In the genomic region with DNA sequence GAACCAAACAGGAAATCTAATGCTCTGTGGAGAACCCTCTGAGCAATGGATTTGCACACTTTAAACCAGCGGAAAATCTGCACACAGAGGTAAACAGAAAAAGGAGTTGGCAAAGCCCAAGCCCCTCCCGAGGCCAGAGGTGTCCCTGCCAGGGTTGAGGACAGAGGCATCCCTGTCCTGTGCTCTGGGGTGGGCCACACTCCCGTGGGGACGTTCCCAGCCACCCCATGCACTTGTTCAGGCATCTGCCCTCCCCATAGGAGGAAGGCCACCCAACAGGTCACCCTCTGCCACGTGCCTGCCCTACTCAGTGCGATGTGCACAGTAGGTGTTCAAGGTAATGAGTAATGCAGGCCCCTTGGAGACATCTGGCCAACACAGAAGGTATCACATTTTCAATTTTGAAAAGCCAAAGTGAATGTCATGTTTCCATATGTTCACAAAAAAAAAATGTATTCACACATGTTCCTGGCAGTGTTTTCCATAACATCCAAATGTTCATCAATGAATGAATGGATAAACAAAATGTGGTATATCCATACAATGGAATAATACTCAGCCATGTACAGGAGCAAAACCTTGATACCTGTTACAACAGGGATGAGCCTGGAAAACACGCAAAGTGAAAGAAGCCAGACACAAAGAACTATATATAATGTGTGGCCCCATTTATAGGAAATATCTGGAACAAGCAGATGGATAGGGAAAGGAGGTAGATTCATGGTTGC, we compare ENCODE assay signal across 30 cellular contexts.
"Had no signal": no experiment of that assay in that cellular context is flagged by ENCODE, and none has a peak within 500 bp of the region (broad histone marks: within the 10 kb centered on the region; RNA-seq: fewer than 3 reads in every experiment).

No MANE protein-coding gene starts in this region.

- H3K27ac Mint-ChIP-seq: activated B cell treated with CpG ODN at 0.5 μM for 24 hours; activated CD4-positive, alpha-beta memory T cell treated with anti-CD3 and anti-CD28 coated beads for 36 hours; activated CD4-positive, alpha-beta T cell treated with anti-CD3 and anti-CD28 coated beads for 36 hours; activated CD4-positive, alpha-beta T cell treated with anti-CD3 and anti-CD28 coated beads, Interleukin-2, amount 10 ng/mL, durations not matched to agents 24 days and 14 days; activated CD8-positive, alpha-beta memory T cell treated with anti-CD3 and anti-CD28 coated beads, Interleukin-2, amount 10 ng/mL, durations not matched to agents 7 days and 5 days; activated CD8-positive, alpha-beta T cell treated with anti-CD3 and anti-CD28 coated beads, Interleukin-2, amount 10 ng/mL, durations not matched to agents 7 days and 5 days; activated naive CD4-positive, alpha-beta T cell treated with anti-CD3 and anti-CD28 coated beads, Interleukin-2, amount 10 ng/mL, durations not matched to agents 7 days and 5 days; activated naive CD4-positive, alpha-beta T cell treated with anti-CD3 and anti-CD28 coated beads, Interleukin-2, amount 50 U/mL, for 72 hours; activated naive CD8-positive, alpha-beta T cell treated with anti-CD3 and anti-CD28 coated beads, Interleukin-2, amount 10 ng/mL, durations not matched to agents 7 days and 5 days; activated T-helper 1 cell treated with anti-CD3 and anti-CD28 coated beads, Interleukin-12 subunit alpha, Interleukin-12 subunit beta, Interleukin-2, Interleukin-4 antibody, amounts not matched to agents 30 ng/mL and 10 ng/mL and 1 ng/mL, durations not matched to agents 14 hours and 24 hours and 36 hours; effector memory CD8-positive, alpha-beta T cell; T-helper 17 cell; T-helper 2 cell treated with Interferon-gamma antibody and Interleukin-4, amounts not matched to agents 5 μg/mL and 100 μg/mL, for 36 hours had no signal

- H3K36me3 ChIP-seq: brain microvascular endothelial cell, esophagus squamous epithelium, gastroesophageal sphincter, WERI-Rb-1 had no signal

- H3K4me3 Mint-ChIP-seq: activated B cell treated with CpG ODN at 0.5 μM for 24 hours; activated CD4-positive, alpha-beta memory T cell treated with anti-CD3 and anti-CD28 coated beads for 36 hours; activated CD4-positive, alpha-beta T cell treated with anti-CD3 and anti-CD28 coated beads for 36 hours; activated CD4-positive, alpha-beta T cell treated with anti-CD3 and anti-CD28 coated beads, Interleukin-2, amount 10 ng/mL, durations not matched to agents 24 days and 14 days; activated CD8-positive, alpha-beta memory T cell treated with anti-CD3 and anti-CD28 coated beads, Interleukin-2, amount 10 ng/mL, durations not matched to agents 7 days and 5 days; activated CD8-positive, alpha-beta T cell treated with anti-CD3 and anti-CD28 coated beads, Interleukin-2, amount 10 ng/mL, durations not matched to agents 7 days and 5 days; activated naive CD4-positive, alpha-beta T cell treated with anti-CD3 and anti-CD28 coated beads, Interleukin-2, amount 10 ng/mL, durations not matched to agents 7 days and 5 days; activated naive CD8-positive, alpha-beta T cell treated with anti-CD3 and anti-CD28 coated beads, Interleukin-2, amount 10 ng/mL, durations not matched to agents 7 days and 5 days; activated T-helper 1 cell treated with anti-CD3 and anti-CD28 coated beads, Interleukin-12 subunit alpha, Interleukin-12 subunit beta, Interleukin-2, Interleukin-4 antibody, amounts not matched to agents 30 ng/mL and 10 ng/mL and 1 ng/mL, durations not matched to agents 14 hours and 24 hours and 36 hours; effector memory CD8-positive, alpha-beta T cell; T-helper 17 cell; T-helper 2 cell treated with Interferon-gamma antibody and Interleukin-4, amounts not matched to agents 5 μg/mL and 100 μg/mL, for 36 hours had no signal

- DNase-seq: activated B cell treated with CpG ODN at 0.5 μM for 24 hours; activated CD4-positive, alpha-beta memory T cell treated with anti-CD3 and anti-CD28 coated beads for 36 hours; activated CD4-positive, alpha-beta T cell treated with anti-CD3 and anti-CD28 coated beads for 36 hours; activated CD4-positive, alpha-beta T cell treated with anti-CD3 and anti-CD28 coated beads, Interleukin-2, amount 10 ng/mL, durations not matched to agents 24 days and 14 days; activated CD4-positive, CD25-positive, alpha-beta regulatory T cell treated with anti-CD3 and anti-CD28 coated beads, Interleukin-2, amount 50 U/mL, for 72 hours; activated CD8-positive, alpha-beta memory T cell treated with anti-CD3 and anti-CD28 coated beads, Interleukin-2, amount 10 ng/mL, durations not matched to agents 7 days and 5 days; activated CD8-positive, alpha-beta memory T cell treated with anti-CD3 and anti-CD28 coated beads, Interleukin-2, amount 50 U/mL, for 4 hours; activated CD8-positive, alpha-beta T cell treated with anti-CD3 and anti-CD28 coated beads, Interleukin-2, amount 10 ng/mL, durations not matched to agents 7 days and 5 days; activated gamma-delta T cell; activated naive CD4-positive, alpha-beta T cell; activated naive CD4-positive, alpha-beta T cell treated with anti-CD3 and anti-CD28 coated beads, Interleukin-2, amount 10 ng/mL, durations not matched to agents 7 days and 5 days; activated naive CD8-positive, alpha-beta T cell treated with anti-CD3 and anti-CD28 coated beads, Interleukin-2, amount 10 ng/mL, durations not matched to agents 7 days and 5 days; activated T-cell treated with anti-CD3 and anti-CD28 coated beads, Interleukin-2, amount 50 U/mL, for 1 hour; activated T-cell treated with anti-CD3 and anti-CD28 coated beads, Interleukin-2, amount 50 U/mL, for 48 hours; brain microvascular endothelial cell; cortex of kidney; dermis blood vessel endothelial cell; effector CD4-positive, alpha-beta T cell; effector memory CD8-positive, alpha-beta T cell; esophagus squamous epithelium; foreskin melanocyte; T-helper 1 cell; T-helper 17 cell; T1000; WERI-Rb-1 had no signal

- H3K27ac ChIP-seq: brain microvascular endothelial cell, epithelial cell of prostate, esophagus squamous epithelium, gastroesophageal sphincter, WERI-Rb-1 had no signal

- H3K27me3 Mint-ChIP-seq: activated CD4-positive, alpha-beta T cell treated with anti-CD3 and anti-CD28 coated beads for 36 hours; activated CD8-positive, alpha-beta memory T cell treated with anti-CD3 and anti-CD28 coated beads, Interleukin-2, amount 10 ng/mL, durations not matched to agents 7 days and 5 days; activated naive CD4-positive, alpha-beta T cell treated with anti-CD3 and anti-CD28 coated beads, Interleukin-2, amount 10 ng/mL, durations not matched to agents 7 days and 5 days had no signal

- H3K27me3 ChIP-seq: brain microvascular endothelial cell had no signal

- H3K9me3 Mint-ChIP-seq: activated CD4-positive, alpha-beta memory T cell treated with anti-CD3 and anti-CD28 coated beads for 36 hours; activated CD4-positive, alpha-beta T cell treated with anti-CD3 and anti-CD28 coated beads, Interleukin-2, amount 10 ng/mL, durations not matched to agents 24 days and 14 days; activated naive CD4-positive, alpha-beta T cell treated with anti-CD3 and anti-CD28 coated beads, Interleukin-2, amount 50 U/mL, for 72 hours; activated naive CD8-positive, alpha-beta T cell treated with anti-CD3 and anti-CD28 coated beads, Interleukin-2, amount 10 ng/mL, durations not matched to agents 7 days and 5 days; activated T-helper 1 cell treated with anti-CD3 and anti-CD28 coated beads, Interleukin-12 subunit alpha, Interleukin-12 subunit beta, Interleukin-2, Interleukin-4 antibody, amounts not matched to agents 30 ng/mL and 10 ng/mL and 1 ng/mL, durations not matched to agents 14 hours and 24 hours and 36 hours; effector memory CD8-positive, alpha-beta T cell; T-helper 2 cell treated with Interferon-gamma antibody and Interleukin-4, amounts not matched to agents 5 μg/mL and 100 μg/mL, for 36 hours had no signal

- H3K4me3 ChIP-seq: esophagus squamous epithelium, gastroesophageal sphincter had no signal

- H3K36me3 Mint-ChIP-seq: activated CD4-positive, alpha-beta memory T cell treated with anti-CD3 and anti-CD28 coated beads for 36 hours; activated CD8-positive, alpha-beta memory T cell treated with anti-CD3 and anti-CD28 coated beads, Interleukin-2, amount 10 ng/mL, durations not matched to agents 7 days and 5 days; activated naive CD4-positive, alpha-beta T cell treated with anti-CD3 and anti-CD28 coated beads, Interleukin-2, amount 10 ng/mL, durations not matched to agents 7 days and 5 days; activated naive CD4-positive, alpha-beta T cell treated with anti-CD3 and anti-CD28 coated beads, Interleukin-2, amount 50 U/mL, for 72 hours; activated naive CD8-positive, alpha-beta T cell treated with anti-CD3 and anti-CD28 coated beads, Interleukin-2, amount 10 ng/mL, durations not matched to agents 7 days and 5 days had no signal

- H3K4me1 ChIP-seq: esophagus squamous epithelium had no signal

- H3K4me1 Mint-ChIP-seq: activated B cell treated with CpG ODN at 0.5 μM for 24 hours; activated CD4-positive, alpha-beta T cell treated with anti-CD3 and anti-CD28 coated beads for 36 hours; activated CD4-positive, alpha-beta T cell treated with anti-CD3 and anti-CD28 coated beads, Interleukin-2, amount 10 ng/mL, durations not matched to agents 24 days and 14 days; activated CD8-positive, alpha-beta memory T cell treated with anti-CD3 and anti-CD28 coated beads, Interleukin-2, amount 10 ng/mL, durations not matched to agents 7 days and 5 days; activated naive CD4-positive, alpha-beta T cell treated with anti-CD3 and anti-CD28 coated beads, Interleukin-2, amount 10 ng/mL, durations not matched to agents 7 days and 5 days; activated naive CD8-positive, alpha-beta T cell treated with anti-CD3 and anti-CD28 coated beads, Interleukin-2, amount 10 ng/mL, durations not matched to agents 7 days and 5 days; T-helper 17 cell had no signal

- ATAC-seq: activated CD4-positive, alpha-beta T cell treated with anti-CD3 and anti-CD28 coated beads for 36 hours; activated CD8-positive, alpha-beta memory T cell treated with anti-CD3 and anti-CD28 coated beads, Interleukin-2, amount 10 ng/mL, durations not matched to agents 7 days and 5 days; activated CD8-positive, alpha-beta T cell treated with anti-CD3 and anti-CD28 coated beads, Interleukin-2, amount 10 ng/mL, durations not matched to agents 7 days and 5 days; activated naive CD4-positive, alpha-beta T cell treated with anti-CD3 and anti-CD28 coated beads, Interleukin-2, amount 50 U/mL, for 72 hours; effector memory CD8-positive, alpha-beta T cell; gastroesophageal sphincter; T-helper 17 cell had no signal
